In the genomic region with DNA sequence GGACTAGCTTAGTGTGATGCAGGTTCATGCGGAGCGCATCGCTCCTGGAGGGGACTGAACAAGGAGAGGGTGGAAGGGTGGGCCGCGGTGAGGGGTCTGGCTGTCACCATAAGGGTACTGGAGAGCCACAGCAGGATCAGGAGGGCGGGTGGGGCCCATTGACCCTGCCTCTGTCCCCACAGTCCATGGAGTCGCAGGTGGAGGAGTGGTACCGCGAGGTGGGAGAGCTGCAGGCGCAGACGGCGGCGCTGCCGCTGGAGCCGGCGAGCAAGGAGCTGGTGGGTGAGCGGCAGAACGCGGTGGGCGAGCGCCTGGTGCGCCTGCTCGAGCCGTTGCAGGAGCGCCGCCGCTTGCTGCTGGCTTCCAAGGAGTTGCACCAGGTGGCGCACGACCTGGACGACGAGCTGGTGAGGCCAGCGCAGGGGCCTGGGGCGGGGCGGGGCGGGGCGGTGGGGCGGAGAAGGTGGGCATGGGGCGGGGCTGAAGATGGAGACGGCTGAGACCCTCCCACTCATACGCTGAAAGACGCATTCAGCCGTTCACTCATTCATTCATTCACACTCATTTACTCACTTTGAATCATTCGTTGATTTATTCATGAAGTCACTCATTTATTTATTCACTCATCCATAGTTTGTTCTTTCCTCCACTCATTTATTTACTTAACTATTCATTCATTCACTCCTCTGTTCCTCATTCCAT, we compare ENCODE assay signal across 8 cellular contexts. TPM values are rescaled to one million over a fixed set of nuclear protein-coding genes. Genes with fewer than 3 reads are reported as not detected.
DNase-seq lines count a peak whose midpoint lies in the region; ATAC-seq and TF ChIP-seq lines count a peak whose summit lies in the region.

No MANE protein-coding gene starts in this region.

- H3K36me3 ChIP-seq in HCT116 (ENCODE audit: control insufficient read depth in 1 of 2, insufficient read depth in 2 of 2, low read length in 2 of 2) (no peaks in the 10 kb centered on the region), left ventricle myocardium inferior (no peaks in the 10 kb centered on the region)

- TF ChIP-seq CTCF in AG09309 (IDR thresholded peaks at IDR 0.05; ENCODE audit: control insufficient read depth, insufficient read depth, low read depth, low read length, missing control alignments) (peak; percentile 43), HCT116 (IDR thresholded peaks at IDR 0.05 in 2 of 3, conservative IDR thresholded peaks at IDR 0.05 in 1 of 3; ENCODE audit: borderline replicate concordance in 1 of 3, insufficient read depth in 1 of 3, low read depth in 2 of 3, low read length in 2 of 3) (peak; percentile 43 to 64 (median 59)), left ventricle myocardium inferior (IDR thresholded peaks at IDR 0.05; ENCODE audit: borderline replicate concordance) (peak; percentile 56)

- H3K4me2 ChIP-seq in HCT116 (ENCODE audit: low read length): peak overlapping the region; percentile 77

- no TSS peak for BruUV-seq in HCT116 (replicated peaks; lab: Mats Ljungman, UMichigan)

- intact Hi-C loops in HCT116 (cut with micrococcal nuclease) (loop anchor here (1.0 to 5.0 kb wide), 2 partner anchors 49 to 88 kb away; no protein-coding TSS in a partner anchor), left ventricle myocardium inferior (cut with micrococcal nuclease) (no loop called here)

- H3K4me1 ChIP-seq in HCT116 (ENCODE audit: control insufficient read depth in 1 of 2, insufficient read depth in 2 of 2, low read length in 2 of 2): peaks cover 4 to 11% of the 10 kb centered on the region in 2 experiments
- H3K4me1 ChIP-seq in left ventricle myocardium inferior: no peaks in the 10 kb centered on the region

- H3K27ac ChIP-seq in HCT116 (ENCODE audit: low read depth, low read length) (no peak overlapping the region), left ventricle myocardium inferior (replicated peaks) (no peak overlapping the region)

- H3K9me3 ChIP-seq in HCT116 (ENCODE audit: control insufficient read depth in 1 of 2, insufficient read depth in 1 of 2, low read depth in 1 of 2, low read length in 2 of 2): no peaks in the 10 kb centered on the region; a peak in 1 of 4 replicates
- no peaks in the 10 kb centered on the region for H3K9me3 ChIP-seq in left ventricle myocardium inferior (replicated peaks)

- TF ChIP-seq POLR2A in HCT116 (IDR thresholded peaks at IDR 0.05; ENCODE audit: borderline replicate concordance, extremely low read depth, insufficient read depth, insufficient read length) (no peak), Raji (IDR thresholded peaks at IDR 0.05; ENCODE audit: insufficient read depth, low read depth, low read length) (0 out of 2 replicates have a peak, but pooled peaks have one; percentile 27)

- H3K4me3 ChIP-seq in AG09309 (ENCODE audit: control insufficient read depth, low read depth, low read length) (no peak overlapping the region), HCT116 (replicated peaks in 1 of 2; ENCODE audit: low read depth in 1 of 2, low read length in 2 of 2) (peak overlapping the region; percentile 26 to 45), left ventricle myocardium inferior (peak overlapping the region; percentile 23)

- peak overlapping the region; percentile 46; the same call in 1 of the 2 replicates for H3K9ac ChIP-seq in HCT116 (ENCODE audit: low read length)

- H3K27me3 ChIP-seq in HCT116 (ENCODE audit: insufficient read depth, low read length) (no peaks in the 10 kb centered on the region), left ventricle myocardium inferior (ENCODE audit: low read depth) (peaks cover 55% of the 10 kb centered on the region)

- peak overlapping the region; percentile 28 for H2AFZ ChIP-seq in HCT116 (ENCODE audit: low read depth, low read length, poor library complexity, severe bottlenecking)

- H3K9me2 ChIP-seq in HCT116 (ENCODE audit: insufficient read depth): no peaks in the 10 kb centered on the region

- POLR2A ChIA-PET in HCT116 (lab: Charles Lee): interaction anchor here (0.6 to 1.8 kb wide), 7 partner anchors 9 to 129 kb away, joined by 3 to 11 read pairs (median 3); a partner anchor contains a TSS

- CTCF ChIA-PET in HCT116 (lab: Charles Lee): interaction anchor here (0.6 to 2.0 kb wide), 19 partner anchors 9 to 1410 kb away, joined by 3 to 27 read pairs (median 4); a partner anchor contains a TSS

- DNase-seq in AG09309 (ENCODE audit: low read depth): no peak
- peak; percentile 63 for DNase-seq in HCT116 (ENCODE audit: low read depth, low spot score)
- peak; percentile 62 for DNase-seq in activated gamma-delta T cell treated with anti-CD3 and anti-CD28 coated beads, Interleukin-2, amount 50 U/mL, for 16 hours (ENCODE audit: low read depth)
- peak; percentile 50 for DNase-seq in left ventricle myocardium inferior
- peak; percentile 44 to 69 for DNase-seq in stimulated activated CD4-positive, alpha-beta T cell treated with anti-CD3 and anti-CD28 coated beads, Interleukin-12 subunit alpha, Interleukin-12 subunit beta, amount 100 ng/mL, for 24 hours (ENCODE audit: low read depth in 2 of 2)
- no peak for DNase-seq in amniotic stem cell (lab: John Stamatoyannopoulos, UW)
- no peak for DNase-seq in cortex of kidney (lab: John Stamatoyannopoulos, UW)

- peak; percentile 57 for TF ChIP-seq RAD21 in HCT116 (IDR thresholded peaks at IDR 0.05; ENCODE audit: low read depth)

- H4K20me1 ChIP-seq in HCT116 (ENCODE audit: insufficient read depth): no peaks in the 10 kb centered on the region

- no peaks in the 10 kb centered on the region for H3K79me2 ChIP-seq in HCT116 (ENCODE audit: insufficient read depth, low read length)

- peak; percentile 98 for ATAC-seq in HCT116

- RAD21 ChIA-PET in HCT116 (lab: Charles Lee; ENCODE audit: low non-redundant PET in 1 of 2, low total read pairs in 2 of 2, uncharacterized antibody in 2 of 2, unreplicated experiment in 2 of 2): interaction anchor here (0.7 to 0.9 kb wide), 2 partner anchors 49 to 53 kb away, joined by 3 read pairs; no protein-coding TSS in a partner anchor

TF ChIP-seq in HCT116, 20 proteins besides CTCF, POLR2A, EP300 and RAD21:
- no peak for TF ChIP-seq JUND (IDR thresholded peaks at IDR 0.05)
- no peak for TF ChIP-seq SIN3A (IDR thresholded peaks at IDR 0.05; ENCODE audit: low read depth)
- TF ChIP-seq YY1 (IDR thresholded peaks at IDR 0.05; ENCODE audit: extremely low read depth, insufficient replicate concordance, low read depth, low read length): peak; percentile 40
- no peak for TF ChIP-seq ZFX (IDR thresholded peaks at IDR 0.05)
- 0 out of 2 replicates have a peak, but pooled peaks have one; percentile 52 for TF ChIP-seq CBX3 (IDR thresholded peaks at IDR 0.05; ENCODE audit: low read depth)
- 0 out of 2 replicates have a peak, but pooled peaks have one; percentile 28 for TF ChIP-seq POLR2AphosphoS5 (IDR thresholded peaks at IDR 0.05; ENCODE audit: low read depth, low read length)
- no peak for TF ChIP-seq EZH2phosphoT487 (IDR thresholded peaks at IDR 0.05; ENCODE audit: borderline replicate concordance)
- TF ChIP-seq, protein P1, sequence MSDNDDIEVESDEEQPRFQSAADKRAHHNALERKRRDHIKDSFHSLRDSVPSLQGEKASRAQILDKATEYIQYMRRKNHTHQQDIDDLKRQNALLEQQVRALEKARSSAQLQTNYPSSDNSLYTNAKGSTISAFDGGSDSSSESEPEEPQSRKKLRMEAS (IDR thresholded peaks at IDR 0.05): 0 out of 2 replicates have a peak, but pooled peaks have one; percentile 37
- TF ChIP-seq TCF7L2 (IDR thresholded peaks at IDR 0.05; ENCODE audit: borderline replicate concordance, extremely low read depth, insufficient read depth, insufficient read length): no peak

RNA-seq across cellular contexts. Expression of a gene that starts 27.5 kb away (rescaled TPM):
- total RNA-seq in HCT116 (2021; ENCODE audit: unreplicated experiment) (97.4 TPM), left ventricle myocardium inferior (14.8 TPM)
- polyA plus RNA-seq in HCT116 (2012): 95.7 and 104 TPM in 2 replicates

RNA-seq across cellular contexts. Expression of a gene that starts 52.0 kb away (rescaled TPM):
- total RNA-seq in HCT116 (2021; ENCODE audit: unreplicated experiment): 310 TPM
- 248 and 382 TPM in 2 replicates for polyA plus RNA-seq in HCT116 (2012)
- total RNA-seq in left ventricle myocardium inferior: 260 TPM

Comparison
In these comparisons a context has a peak if more than half of its experiments do, and no peak if none do; other contexts are left out.
1. DNase-seq: peak in HCT116 (single experiment), activated gamma-delta T cell treated with anti-CD3 and anti-CD28 coated beads, Interleukin-2, amount 50 U/mL, for 16 hours (single experiment), left ventricle myocardium inferior (single experiment) and stimulated activated CD4-positive, alpha-beta T cell treated with anti-CD3 and anti-CD28 coated beads, Interleukin-12 subunit alpha, Interleukin-12 subunit beta, amount 100 ng/mL, for 24 hours (2 of 2); none in AG09309 (single experiment), amniotic stem cell (single experiment) and cortex of kidney (single experiment).
2. Peak in every context shown above with its lines, with median percentiles within 50 percentile points of each other: CTCF ChIP-seq.